21 cellular contexts compared by ENCODE assay signal in the genomic region with DNA sequence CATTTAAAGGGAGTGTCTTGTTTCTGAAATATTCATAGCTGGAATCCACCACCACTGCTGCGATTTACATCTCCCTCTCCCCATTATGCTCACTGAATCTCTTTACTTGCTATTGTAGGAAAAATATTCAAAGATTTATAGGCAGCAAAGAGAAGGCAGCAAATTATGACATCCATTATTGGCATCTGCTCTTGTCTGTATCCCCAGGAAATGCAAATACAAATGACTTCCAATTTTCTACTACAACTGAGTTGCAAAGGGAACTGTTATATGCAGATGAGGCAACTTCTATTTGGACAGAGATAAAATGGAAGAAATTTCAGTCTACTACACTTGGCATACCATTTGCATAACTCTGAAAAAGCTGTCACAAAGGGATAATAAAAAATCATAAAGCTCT.
"Had no signal": no experiment of that assay in that cellular context is flagged by ENCODE, and none has a peak within 500 bp of the region (broad histone marks: within the 10 kb centered on the region; RNA-seq: fewer than 3 reads in every experiment).

No MANE protein-coding gene starts in this region.

- H3K4me3 ChIP-seq: colonic mucosa, esophagus squamous epithelium, gastrocnemius medialis, heart right ventricle, left lung, lower lobe of right lung, mucosa of descending colon had no signal

- H3K9me3 ChIP-seq: colonic mucosa, esophagus squamous epithelium, gastrocnemius medialis, heart right ventricle, left lung, lower lobe of right lung, mucosa of descending colon had no signal

- H3K36me3 ChIP-seq: colonic mucosa, esophagus squamous epithelium, gastrocnemius medialis, heart right ventricle, left lung, lower lobe of right lung had no signal

- H3K27ac ChIP-seq: colonic mucosa, epithelial cell of prostate, esophagus squamous epithelium, gastrocnemius medialis, heart right ventricle, left lung, lower lobe of right lung had no signal

- DNase-seq: colonic mucosa; cortex of kidney; effector memory CD4-positive, alpha-beta T cell; endodermal cell; erythroblast; esophagus squamous epithelium; foreskin melanocyte; gastrocnemius medialis; glutamatergic neuron; head of caudate nucleus; heart right ventricle; hippocampal formation; left cardiac atrium; left lung; left ventricle myocardium superior; lower lobe of right lung; mesenchymal stem cell; mucosa of descending colon; naive B cell had no signal

- H3K4me1 ChIP-seq: colonic mucosa, esophagus squamous epithelium, gastrocnemius medialis, heart right ventricle, left lung, lower lobe of right lung had no signal

- ATAC-seq: esophagus mucosa, gastrocnemius medialis, heart right ventricle, left cardiac atrium, left lung, left ventricle myocardium superior, lower lobe of right lung, mucosa of descending colon had no signal

- H3K27me3 ChIP-seq: colonic mucosa, esophagus squamous epithelium, gastrocnemius medialis, heart right ventricle, left lung had no signal
